In the genomic region with DNA sequence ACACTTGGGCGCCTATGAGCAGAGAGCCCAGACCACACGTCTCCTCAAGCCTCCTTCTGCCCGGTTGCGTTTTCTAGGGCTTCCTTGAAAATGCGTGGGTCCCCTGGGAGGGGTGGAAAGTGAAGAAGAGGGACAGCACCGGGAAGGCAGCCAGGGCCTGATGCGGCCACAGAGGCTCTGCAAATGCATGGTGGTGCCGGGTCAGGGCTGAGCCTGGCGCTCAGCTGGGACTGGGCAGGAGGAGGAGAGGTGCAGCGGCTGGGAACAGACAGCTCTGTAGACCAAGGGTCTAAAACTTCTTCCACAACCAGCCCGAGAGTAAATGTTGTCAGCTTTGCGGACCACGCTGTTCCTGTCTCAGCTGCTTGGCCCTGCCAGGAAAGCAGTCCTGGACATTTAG, we compare ENCODE assay signal across 17 cellular contexts. TPM values are rescaled to one million over a fixed set of nuclear protein-coding genes. Genes with fewer than 3 reads are reported as not detected.
DNase-seq lines count a peak whose midpoint lies in the region; ATAC-seq, FAIRE-seq and TF ChIP-seq lines count a peak whose summit lies in the region.
"Had no signal": no experiment of that assay in that cellular context is flagged by ENCODE, and none has a peak within 500 bp of the region (broad histone marks: within the 10 kb centered on the region; RNA-seq: fewer than 3 reads in every experiment).

No MANE protein-coding gene starts in this region.

- H3K36me3 ChIP-seq in astrocyte (ENCODE audit: insufficient read depth, low read length), result no peaks in the 10 kb centered on the region
- H3K36me3 ChIP-seq: left lung, upper lobe of left lung had no signal

- H3K79me2 ChIP-seq in H9 (ENCODE audit: insufficient read depth, low read length), result no peaks in the 10 kb centered on the region
- H3K79me2 ChIP-seq in astrocyte (ENCODE audit: insufficient read depth, low read length), result peaks cover 24% of the 10 kb centered on the region

- H2BK12ac ChIP-seq in H9 (ENCODE audit: insufficient read length, low read depth, low read length), result no peak overlapping the region

- no peak overlapping the region for H4K5ac ChIP-seq in H9 (ENCODE audit: insufficient read length, low read depth, low read length)

- no peak overlapping the region for H3K4ac ChIP-seq in H9 (ENCODE audit: low read depth, low read length)

- H3K4me3 ChIP-seq in astrocyte (ENCODE audit: insufficient read depth, low read depth, low read length), result peak overlapping the region; percentile 71

- no peak overlapping the region for H4K91ac ChIP-seq in H9 (ENCODE audit: insufficient read length, low read depth, low read length)

- peak overlapping the region; percentile 58 for H3K4me2 ChIP-seq in H9 (ENCODE audit: insufficient read depth, insufficient read length, low read length)
- H3K4me2 ChIP-seq in astrocyte (ENCODE audit: low read length), result peak overlapping the region; percentile 93

- H3K4me1 Mint-ChIP-seq in T-helper 2 cell treated with Interferon-gamma antibody and Interleukin-4, amounts not matched to agents 5 μg/mL and 100 μg/mL, for 36 hours (ENCODE audit: low read depth), result peaks cover 2% of the 10 kb centered on the region
- peaks cover 5 to 8% of the 10 kb centered on the region in 2 experiments for H3K4me1 Mint-ChIP-seq in H9
- peaks cover 3% of the 10 kb centered on the region for H3K4me1 Mint-ChIP-seq in astrocyte (ENCODE audit: low read depth, unreplicated experiment)
- H3K4me1 Mint-ChIP-seq in naive thymus-derived CD8-positive, alpha-beta T cell, result peaks cover 4 to 11% (median 6%) of the 10 kb centered on the region in 4 donors

- H2BK20ac ChIP-seq in H9 (ENCODE audit: low read depth, low read length, poor library complexity, severe bottlenecking), result no peak overlapping the region

- no peak overlapping the region for H2BK5ac ChIP-seq in H9 (ENCODE audit: insufficient read length, low read length)

- H3K4me1 ChIP-seq in H9 (ENCODE audit: insufficient read depth, low read length), result no peaks in the 10 kb centered on the region; the same call in 1 of the 2 replicates
- H3K4me1 ChIP-seq in astrocyte (ENCODE audit: insufficient read depth, low read length), result peaks cover 14% of the 10 kb centered on the region

- H3K56ac ChIP-seq in H9 (ENCODE audit: insufficient read length, low read depth, low read length), result no peak overlapping the region

- no peak for DNase-seq in T-helper 2 cell treated with Interferon-gamma antibody and Interleukin-4, amounts not matched to agents 5 μg/mL and 100 μg/mL, for 36 hours (ENCODE audit: low spot score)
- DNase-seq in T-helper 2 cell (no peak), H9 (no peak), astrocyte (ENCODE audit: low read depth) (no peak), globus pallidus (ENCODE audit: low spot score) (no peak)
- DNase-seq in naive thymus-derived CD8-positive, alpha-beta T cell, result no peak
- DNase-seq: activated CD8-positive, alpha-beta memory T cell treated with anti-CD3 and anti-CD28 coated beads, Interleukin-2, amount 50 U/mL, for 48 hours; effector CD8-positive, alpha-beta T cell; NCI-H2029 treated with DMSO at 0.1 percent for 48 hours; NCI-H748 treated with DMSO at 0.1 percent for 48 hours; stimulated activated CD4-positive, alpha-beta T cell treated with anti-CD3 and anti-CD28 coated beads, Interleukin-15, amount 100 ng/mL, for 24 hours had no signal

- TF ChIP-seq CTCF in H9 (conservative IDR thresholded peaks at IDR 0.05) (no peak), astrocyte (IDR thresholded peaks at IDR 0.05; ENCODE audit: insufficient read depth, low read depth, low read length) (no peak)

- no peak overlapping the region for H3K14ac ChIP-seq in H9 (ENCODE audit: insufficient read depth, low read length)

- no peak overlapping the region for H3K23ac ChIP-seq in H9 (ENCODE audit: insufficient read length, low read depth, low read length)

- H4K8ac ChIP-seq in H9 (replicated peaks; ENCODE audit: insufficient read length, low read depth, low read length), result no peak overlapping the region

- no peak overlapping the region for H3K18ac ChIP-seq in H9 (ENCODE audit: insufficient read length, low read depth, low read length)

- no peak for ATAC-seq in naive thymus-derived CD8-positive, alpha-beta T cell
- ATAC-seq in HG03442 (IDR thresholded peaks at IDR 0.05; ENCODE audit: unreplicated experiment) (no peak), GM19395 (IDR thresholded peaks at IDR 0.05; ENCODE audit: unreplicated experiment) (no peak)
- ATAC-seq: left lung had no signal

- H3T11ph ChIP-seq in H9 (ENCODE audit: low read length), result no peak overlapping the region

- no peak for FAIRE-seq in astrocyte (lab: Jason Lieb, UNC)
- FAIRE-seq: A204.1, TTC549 had no signal

- H3K27me3 Mint-ChIP-seq in T-helper 2 cell treated with Interferon-gamma antibody and Interleukin-4, amounts not matched to agents 5 μg/mL and 100 μg/mL, for 36 hours (ENCODE audit: low read depth), result peaks cover 28% of the 10 kb centered on the region
- H3K27me3 Mint-ChIP-seq in H9 (ENCODE audit: low read depth) (peaks cover 61% of the 10 kb centered on the region), astrocyte (ENCODE audit: low read depth, unreplicated experiment) (peaks cover 42% of the 10 kb centered on the region)
- H3K27me3 Mint-ChIP-seq in naive thymus-derived CD8-positive, alpha-beta T cell, result peaks cover 17 to 57% (median 48%) of the 10 kb centered on the region in 5 donors

- H3K27ac ChIP-seq in H9 (ENCODE audit: insufficient read length, low read depth, low read length) (no peak overlapping the region), astrocyte (ENCODE audit: low read depth, low read length) (no peak overlapping the region)
- H3K27ac ChIP-seq: left lung, upper lobe of left lung had no signal

- no peak overlapping the region for H2BK120ac ChIP-seq in H9 (ENCODE audit: low read depth, low read length, poor library complexity, severe bottlenecking)

- no CpG with 5 or more reads among the region's 13 CpGs for WGBS in H9 (ENCODE audit: extremely low coverage, insufficient read length, low lambda C conversion rate)

- H3K9me3 ChIP-seq in H9 (ENCODE audit: control insufficient read depth, low read depth, low read length) (no peaks in the 10 kb centered on the region), astrocyte (ENCODE audit: insufficient read depth, low read depth, low read length) (no peaks in the 10 kb centered on the region)
- H3K9me3 ChIP-seq: left lung, upper lobe of left lung had no signal

- H2BK15ac ChIP-seq in H9 (ENCODE audit: low read depth, low read length), result no peak overlapping the region

- peaks cover 20% of the 10 kb centered on the region; the same call in 1 of the 2 replicates for H3K27me3 ChIP-seq in H9 (ENCODE audit: insufficient read depth, low read length)
- H3K27me3 ChIP-seq in astrocyte (ENCODE audit: insufficient read depth, low read length), result peaks cover 21% of the 10 kb centered on the region

- H4K20me1 ChIP-seq in H9 (ENCODE audit: control insufficient read depth, insufficient read depth, insufficient read length) (no peaks in the 10 kb centered on the region), astrocyte (ENCODE audit: insufficient read depth, low read length) (peaks cover 48% of the 10 kb centered on the region)

- no peak overlapping the region for H3K9ac ChIP-seq in H9 (ENCODE audit: extremely low read depth, insufficient read length, low read length)
- peak overlapping the region; percentile 76 for H3K9ac ChIP-seq in astrocyte (ENCODE audit: low read length)

- no peaks in the 10 kb centered on the region for H3K36me3 Mint-ChIP-seq in T-helper 2 cell treated with Interferon-gamma antibody and Interleukin-4, amounts not matched to agents 5 μg/mL and 100 μg/mL, for 36 hours (ENCODE audit: low read depth)
- H3K36me3 Mint-ChIP-seq in H9 (ENCODE audit: insufficient read depth in 1 of 3, low read depth in 3 of 3), result peaks cover 8 to 31% (median 29%) of the 10 kb centered on the region in 3 experiments; a peak in 6 of 7 replicates
- peaks cover 27% of the 10 kb centered on the region for H3K36me3 Mint-ChIP-seq in astrocyte (ENCODE audit: low read depth, unreplicated experiment)
- H3K36me3 Mint-ChIP-seq in naive thymus-derived CD8-positive, alpha-beta T cell, result peaks cover 0 to 3% (median 0%) of the 10 kb centered on the region in 3 donors

- no peak overlapping the region for H3K27ac Mint-ChIP-seq in T-helper 2 cell treated with Interferon-gamma antibody and Interleukin-4, amounts not matched to agents 5 μg/mL and 100 μg/mL, for 36 hours
- no peak overlapping the region for H3K27ac Mint-ChIP-seq in H9
- H3K27ac Mint-ChIP-seq in astrocyte (ENCODE audit: unreplicated experiment), result no peak overlapping the region
- peak overlapping the region in 1 of 10 donors; percentile 9 for H3K27ac Mint-ChIP-seq in naive thymus-derived CD8-positive, alpha-beta T cell

- POLR2A ChIA-PET in naive thymus-derived CD8-positive, alpha-beta T cell (lab: Charles Lee), result no interaction called here

- H2AFZ ChIP-seq in H9 (ENCODE audit: low read length) (no peak overlapping the region), astrocyte (ENCODE audit: low read depth, low read length) (no peak overlapping the region)

- H3K79me1 ChIP-seq in H9 (ENCODE audit: insufficient read depth, low read depth, low read length, poor library complexity, severe bottlenecking), result no peaks in the 10 kb centered on the region

- H2AK5ac ChIP-seq in H9 (ENCODE audit: insufficient read length, low read length), result no peak overlapping the region

- peak overlapping the region; percentile 49 for H3K4me3 Mint-ChIP-seq in T-helper 2 cell treated with Interferon-gamma antibody and Interleukin-4, amounts not matched to agents 5 μg/mL and 100 μg/mL, for 36 hours
- H3K4me3 Mint-ChIP-seq in H9 (peak overlapping the region; percentile 61 to 76), astrocyte (ENCODE audit: unreplicated experiment) (peak overlapping the region; percentile 81)
- peak overlapping the region; percentile 7 to 76 (median 50) for H3K4me3 Mint-ChIP-seq in naive thymus-derived CD8-positive, alpha-beta T cell

- peaks cover 22% of the 10 kb centered on the region for H3K23me2 ChIP-seq in H9 (ENCODE audit: insufficient read length, low read depth, low read length, poor library complexity, severe bottlenecking)

- H3K9me3 Mint-ChIP-seq in T-helper 2 cell treated with Interferon-gamma antibody and Interleukin-4, amounts not matched to agents 5 μg/mL and 100 μg/mL, for 36 hours, result no peaks in the 10 kb centered on the region
- H3K9me3 Mint-ChIP-seq in H9, result peaks cover 0 to 3% of the 10 kb centered on the region in 2 experiments; a peak in 3 of 5 replicates
- no peaks in the 10 kb centered on the region for H3K9me3 Mint-ChIP-seq in astrocyte (ENCODE audit: unreplicated experiment)
- H3K9me3 Mint-ChIP-seq in naive thymus-derived CD8-positive, alpha-beta T cell, result peaks cover 0 to 2% (median 0%) of the 10 kb centered on the region in 9 donors

RNA-seq across cellular contexts. Expression of a gene that starts 1.6 kb away (rescaled TPM):
- 26.3 and 29.0 TPM in 2 replicates for total RNA-seq in H9 (2021)
- 25.8 and 26.1 TPM in 2 replicates for total RNA-seq in astrocyte
- 1 to 10 TPM; 1.2 to 1.3 TPM for total RNA-seq in naive thymus-derived CD8-positive, alpha-beta T cell
- 10 to 100 TPM in 1 of 3 donors, under 1 TPM in 1, not detected in 1; 0.31 to 11.2 TPM for polyA plus RNA-seq in naive thymus-derived CD8-positive, alpha-beta T cell

Comparison
In these comparisons a context has a peak if more than half of its experiments do, and no peak if none do; other contexts are left out.
1. RNA of a gene that starts 1.6 kb away (total RNA-seq): 26.3 to 29.0 TPM in H9 and 25.8 to 26.1 TPM in astrocyte; 1.2 to 1.3 TPM in naive thymus-derived CD8-positive, alpha-beta T cell; every median in the first group is over 10 times any median in the second.
2. Peak in every context shown above with its lines, with median percentiles within 50 percentile points of each other: H3K4me3 Mint-ChIP-seq.